8 cellular contexts compared by ENCODE assay signal in genomic region chr2:163142618-163143017, GRCh38.
"Had no signal": no experiment of that assay in that cellular context is flagged by ENCODE, and none has a peak within 500 bp of the region (broad histone marks: within the 10 kb centered on the region; RNA-seq: fewer than 3 reads in every experiment).

No MANE protein-coding gene starts in this region.

- FAIRE-seq: G401.6, GM12878, GM12891, GM12892, GM18507, GM19239 had no signal

- H3K4me3 ChIP-seq: GM12878 had no signal

- DNase-seq: GDM1, GF-D8 had no signal

- ATAC-seq: GM12878 had no signal
